ENCODE assay signal across 1 cellular context in genomic region chr13:29524176-29524575, GRCh38.
TF ChIP-seq lines count a peak whose summit lies in the region.

No MANE protein-coding gene starts in this region.

TF ChIP-seq in GM23338, 12 proteins besides CTCF, POLR2A, EP300 and RAD21 (continued from another document):
- no peak for TF ChIP-seq REST (IDR thresholded peaks at IDR 0.05; ENCODE audit: unreplicated experiment)
- TF ChIP-seq ZNF331 (CRISPR knock-in tag; IDR thresholded peaks at IDR 0.05; ENCODE audit: low read depth) = no peak
- no peak for TF ChIP-seq STAT1 (IDR thresholded peaks at IDR 0.05; ENCODE audit: unreplicated experiment)
- TF ChIP-seq EZH2 (IDR thresholded peaks at IDR 0.05; ENCODE audit: low read depth, unreplicated experiment) = no peak
- TF ChIP-seq CREB1 (CRISPR knock-in tag; IDR thresholded peaks at IDR 0.05; ENCODE audit: low read depth) = no peak
- TF ChIP-seq ETS1 (IDR thresholded peaks at IDR 0.05) = no peak
- no peak for TF ChIP-seq ZNF114 (CRISPR knock-in tag; IDR thresholded peaks at IDR 0.05)
- no peak for TF ChIP-seq POLR2AphosphoS5 (IDR thresholded peaks at IDR 0.05; ENCODE audit: low read depth)
